Comparison of ENCODE assay signal across 15 cellular contexts in genomic region chr14:22517117-22517720, GRCh38.
DNase-seq lines count a peak whose midpoint lies in the region; TF ChIP-seq lines count a peak whose summit lies in the region.
"Had no signal": no experiment of that assay in that cellular context is flagged by ENCODE, and none has a peak within 500 bp of the region (broad histone marks: within the 10 kb centered on the region; RNA-seq: fewer than 3 reads in every experiment).

No MANE protein-coding gene starts in this region.

- 0 out of 2 replicates have a peak overlapping the region, but pooled peaks have one; percentile 9 for H3K27ac ChIP-seq in HEK293 (ENCODE audit: extremely low read depth, low read depth, low read length)
- H3K27ac ChIP-seq in neural progenitor cell = no peak overlapping the region
- H3K27ac ChIP-seq: lower lobe of right lung, pancreas, tibial nerve had no signal

- peaks cover 22% of the 10 kb centered on the region for H3F3A ChIP-seq in neural progenitor cell (ENCODE audit: low read depth)

- CTCF ChIA-PET in HEK293 (lab: Yijun Ruan, JAX) = interaction anchor here (0.5 to 1.3 kb wide), 3 partner anchors 14 to 40 kb away, joined by 3 to 4 read pairs (median 3); no protein-coding TSS in a partner anchor

- H3K27me3 Mint-ChIP-seq in activated CD4-positive, alpha-beta T cell treated with anti-CD3 and anti-CD28 coated beads, Interleukin-2, amount 10 ng/mL, durations not matched to agents 24 days and 14 days = no peaks in the 10 kb centered on the region
- H3K27me3 Mint-ChIP-seq in activated naive CD8-positive, alpha-beta T cell = no peaks in the 10 kb centered on the region
- H3K27me3 Mint-ChIP-seq in neural progenitor cell (ENCODE audit: insufficient read depth, low read depth) = peaks cover 4% of the 10 kb centered on the region

- H3K4me1 ChIP-seq in HEK293 (ENCODE audit: control insufficient read depth, insufficient read depth, low read length) (peaks cover 10% of the 10 kb centered on the region), neural progenitor cell (peaks cover 23% of the 10 kb centered on the region)
- H3K4me1 ChIP-seq: pancreas had no signal

- DNase-seq in activated CD4-positive, alpha-beta T cell treated with anti-CD3 and anti-CD28 coated beads, Interleukin-2, amount 10 ng/mL, durations not matched to agents 24 days and 14 days = no peak
- DNase-seq in activated CD4-positive, alpha-beta T cell treated with anti-CD3 and anti-CD28 coated beads, Interleukin-2, amount 50 U/mL, for 1 hour = no peak
- DNase-seq in neural progenitor cell (ENCODE audit: low spot score) (no peak), NCI-H345 treated with DMSO at 0.1 percent for 48 hours (lab: John Stamatoyannopoulos, UW; ENCODE audit: unreplicated experiment) (no peak), DMS 273 treated with DMSO at 0.1 percent for 48 hours (lab: John Stamatoyannopoulos, UW) (no peak), midbrain (lab: John Stamatoyannopoulos, UW) (no peak)
- DNase-seq: ACHN, aorta, lower lobe of right lung, NCI-H345, OCI-M1, pancreas had no signal

- H4K20me1 ChIP-seq in neural progenitor cell (ENCODE audit: low read depth) = no peaks in the 10 kb centered on the region

- peak overlapping the region; percentile 37 for H3K4me2 ChIP-seq in neural progenitor cell

- POLR2A ChIA-PET in HEK293 (lab: Yijun Ruan, JAX) = no interaction called here

- peaks cover 90% of the 10 kb centered on the region for H3K36me3 Mint-ChIP-seq in activated CD4-positive, alpha-beta T cell treated with anti-CD3 and anti-CD28 coated beads, Interleukin-2, amount 10 ng/mL, durations not matched to agents 24 days and 14 days (ENCODE audit: low read depth)
- peaks cover 48% of the 10 kb centered on the region for H3K36me3 Mint-ChIP-seq in activated naive CD8-positive, alpha-beta T cell
- H3K36me3 Mint-ChIP-seq in neural progenitor cell = peaks cover 3% of the 10 kb centered on the region

- H3K27ac Mint-ChIP-seq in activated CD4-positive, alpha-beta T cell treated with anti-CD3 and anti-CD28 coated beads, Interleukin-2, amount 10 ng/mL, durations not matched to agents 24 days and 14 days = peak overlapping the region; percentile 90
- H3K27ac Mint-ChIP-seq in activated naive CD8-positive, alpha-beta T cell = peak overlapping the region; percentile 97
- peak overlapping the region; percentile 77 for H3K27ac Mint-ChIP-seq in neural progenitor cell

- H3K9ac ChIP-seq in neural progenitor cell = no peak overlapping the region

- peaks cover 74% of the 10 kb centered on the region for H3K4me1 Mint-ChIP-seq in activated CD4-positive, alpha-beta T cell treated with anti-CD3 and anti-CD28 coated beads, Interleukin-2, amount 10 ng/mL, durations not matched to agents 24 days and 14 days
- peaks cover 80% of the 10 kb centered on the region for H3K4me1 Mint-ChIP-seq in activated naive CD8-positive, alpha-beta T cell (ENCODE audit: low read depth)
- peaks cover 56% of the 10 kb centered on the region for H3K4me1 Mint-ChIP-seq in neural progenitor cell

- no peak for TF ChIP-seq CTCF in HEK293 (tag by site-specific recombination; IDR thresholded peaks at IDR 0.05)
- TF ChIP-seq CTCF in neural progenitor cell (IDR thresholded peaks at IDR 0.05) = no peak

- H3K36me3 ChIP-seq in HEK293 (ENCODE audit: control insufficient read depth in 2 of 2, insufficient read depth in 1 of 2, low read length in 2 of 2) = no peaks in the 10 kb centered on the region
- no peaks in the 10 kb centered on the region for H3K36me3 ChIP-seq in neural progenitor cell
- H3K36me3 ChIP-seq: lower lobe of right lung, pancreas, tibial nerve had no signal

- no peaks in the 10 kb centered on the region for H3K9me3 Mint-ChIP-seq in activated CD4-positive, alpha-beta T cell treated with anti-CD3 and anti-CD28 coated beads, Interleukin-2, amount 10 ng/mL, durations not matched to agents 24 days and 14 days
- H3K9me3 Mint-ChIP-seq in activated naive CD8-positive, alpha-beta T cell (ENCODE audit: low read depth) = no peaks in the 10 kb centered on the region
- H3K9me3 Mint-ChIP-seq in neural progenitor cell = peaks cover 4% of the 10 kb centered on the region

- H3K4me3 ChIP-seq in HEK293 (ENCODE audit: low read depth, low read length) (no peak overlapping the region), neural progenitor cell (no peak overlapping the region)
- H3K4me3 ChIP-seq: lower lobe of right lung, pancreas, tibial nerve had no signal

- intact Hi-C loops in activated CD4-positive, alpha-beta T cell treated with anti-CD3 and anti-CD28 coated beads, Interleukin-2, amount 10 ng/mL, durations not matched to agents 24 days and 14 days (cut with micrococcal nuclease) = loop anchor here (5.0 to 10.0 kb wide), 3 partner anchors 35 to 1252 kb away; partner anchors contain the start of gene HNRNPC

- no peaks in the 10 kb centered on the region for H3K27me3 ChIP-seq in neural progenitor cell
- H3K27me3 ChIP-seq: pancreas, tibial nerve had no signal

- no peaks in the 10 kb centered on the region for H3K9me3 ChIP-seq in HEK293 (ENCODE audit: control insufficient read depth, insufficient read depth, low read depth, low read length)
- no peaks in the 10 kb centered on the region for H3K9me3 ChIP-seq in neural progenitor cell (ENCODE audit: low read depth)
- H3K9me3 ChIP-seq: lower lobe of right lung, pancreas, tibial nerve had no signal

- no peaks in the 10 kb centered on the region for H3K79me2 ChIP-seq in neural progenitor cell (ENCODE audit: low read depth)

- H3K4me3 Mint-ChIP-seq in activated CD4-positive, alpha-beta T cell treated with anti-CD3 and anti-CD28 coated beads, Interleukin-2, amount 10 ng/mL, durations not matched to agents 24 days and 14 days = peak overlapping the region; percentile 83
- H3K4me3 Mint-ChIP-seq in activated naive CD8-positive, alpha-beta T cell = peak overlapping the region; percentile 97
- H3K4me3 Mint-ChIP-seq in neural progenitor cell = peak overlapping the region; percentile 6

- H2AFZ ChIP-seq in neural progenitor cell (replicated peaks) = no peak overlapping the region

TF ChIP-seq in HEK293, 187 proteins besides CTCF, POLR2A, EP300 and RAD21:
- TF ChIP-seq ZNF223 (tag by site-specific recombination; IDR thresholded peaks at IDR 0.05) (no peak), ZNF423 (tag by site-specific recombination; IDR thresholded peaks at IDR 0.05) (no peak), ZNF596 (tag by site-specific recombination; IDR thresholded peaks at IDR 0.05) (no peak), ZNF292 (tag by site-specific recombination; IDR thresholded peaks at IDR 0.05; ENCODE audit: borderline replicate concordance, low read depth) (no peak), KLF10 (tag by site-specific recombination; IDR thresholded peaks at IDR 0.05) (no peak), ZNF645 (tag by site-specific recombination; IDR thresholded peaks at IDR 0.05) (no peak), ZNF416 (tag by site-specific recombination; IDR thresholded peaks at IDR 0.05) (no peak), ZNF501 (tag by site-specific recombination; IDR thresholded peaks at IDR 0.05) (no peak)

Comparison
In these comparisons a context has a peak if more than half of its experiments do, and no peak if none do; other contexts are left out.
1. H3K4me3 Mint-ChIP-seq: peak in every context shown above with its lines; median percentile 97 in activated naive CD8-positive, alpha-beta T cell; 83 in activated CD4-positive, alpha-beta T cell treated with anti-CD3 and anti-CD28 coated beads, Interleukin-2, amount 10 ng/mL, durations not matched to agents 24 days and 14 days; 6 in neural progenitor cell.